In genomic region chr14:36848213-36848612, GRCh38 we compare ENCODE assay signal across 31 cellular contexts.
"Had no signal": no experiment of that assay in that cellular context is flagged by ENCODE, and none has a peak within 500 bp of the region (broad histone marks: within the 10 kb centered on the region; RNA-seq: fewer than 3 reads in every experiment).

No MANE protein-coding gene starts in this region.

- H3K27me3 Mint-ChIP-seq: activated CD4-positive, alpha-beta T cell treated with anti-CD3 and anti-CD28 coated beads, Interleukin-2, amount 10 ng/mL, durations not matched to agents 7 days and 5 days; activated naive CD4-positive, alpha-beta T cell treated with anti-CD3 and anti-CD28 coated beads, Interleukin-2, amount 50 U/mL, for 24 hours; activated naive CD8-positive, alpha-beta T cell treated with anti-CD3 and anti-CD28 coated beads, Interleukin-2, amount 10 ng/mL, durations not matched to agents 7 days and 5 days; activated T-cell treated with anti-CD3 and anti-CD28 coated beads, Interleukin-2, amount 50 U/mL, for 24 hours; central memory CD8-positive, alpha-beta T cell had no signal

- H3K27me3 ChIP-seq: ascending aorta, cardiac muscle cell, MG63 had no signal

- H3K4me1 Mint-ChIP-seq: activated CD4-positive, alpha-beta T cell treated with anti-CD3 and anti-CD28 coated beads, Interleukin-2, amount 10 ng/mL, durations not matched to agents 7 days and 5 days; activated naive CD4-positive, alpha-beta T cell treated with anti-CD3 and anti-CD28 coated beads, Interleukin-2, amount 50 U/mL, for 24 hours; activated naive CD8-positive, alpha-beta T cell treated with anti-CD3 and anti-CD28 coated beads, Interleukin-2, amount 10 ng/mL, durations not matched to agents 7 days and 5 days; central memory CD8-positive, alpha-beta T cell had no signal

- ATAC-seq: activated CD8-positive, alpha-beta T cell treated with anti-CD3 and anti-CD28 coated beads, Interleukin-2, amount 10 ng/mL, durations not matched to agents 7 days and 5 days; Panc1 had no signal

- H3K27ac ChIP-seq: ascending aorta, cardiac muscle cell, WERI-Rb-1 had no signal

- DNase-seq: activated CD4-positive, alpha-beta T cell treated with anti-CD3 and anti-CD28 coated beads, Interleukin-2, amount 10 ng/mL, durations not matched to agents 7 days and 5 days; activated CD4-positive, alpha-beta T cell treated with anti-CD3 and anti-CD28 coated beads, Interleukin-2, amount 50 U/mL, for 48 hours; activated CD8-positive, alpha-beta T cell treated with anti-CD3 and anti-CD28 coated beads, Interleukin-2, amount 10 ng/mL, durations not matched to agents 7 days and 5 days; activated gamma-delta T cell; activated naive CD4-positive, alpha-beta T cell treated with Interleukin-2 at 50 U/mL for 16 hours; activated naive CD8-positive, alpha-beta T cell treated with anti-CD3 and anti-CD28 coated beads, Interleukin-2, amount 10 ng/mL, durations not matched to agents 7 days and 5 days; activated T-cell treated with anti-CD3 and anti-CD28 coated beads, Interleukin-2, amount 50 U/mL, for 24 hours; amygdala; Kasumi-1; MG63; NCI-H1048; NCI-H1105 treated with DMSO at 0.1 percent for 48 hours; NCI-H1436; NCI-H1694; NCI-H1930; NCI-H2081 treated with DMSO at 0.1 percent for 48 hours; NCI-H2171; NCI-H510A; NCI-H526; NCI-H774; SIG-M5; SW 1271; T-helper 1 cell; T1000; WERI-Rb-1 had no signal

- H3K4me3 ChIP-seq: ascending aorta, cardiac muscle cell, MG63 had no signal

- H3K4me1 ChIP-seq: ascending aorta had no signal

- H3K36me3 Mint-ChIP-seq: activated naive CD4-positive, alpha-beta T cell treated with anti-CD3 and anti-CD28 coated beads, Interleukin-2, amount 50 U/mL, for 24 hours; activated naive CD8-positive, alpha-beta T cell treated with anti-CD3 and anti-CD28 coated beads, Interleukin-2, amount 10 ng/mL, durations not matched to agents 7 days and 5 days had no signal

- H3K27ac Mint-ChIP-seq: activated CD4-positive, alpha-beta T cell treated with anti-CD3 and anti-CD28 coated beads, Interleukin-2, amount 10 ng/mL, durations not matched to agents 7 days and 5 days; activated CD8-positive, alpha-beta T cell treated with anti-CD3 and anti-CD28 coated beads, Interleukin-2, amount 10 ng/mL, durations not matched to agents 7 days and 5 days; activated naive CD4-positive, alpha-beta T cell treated with anti-CD3 and anti-CD28 coated beads, Interleukin-2, amount 50 U/mL, for 24 hours; activated naive CD8-positive, alpha-beta T cell treated with anti-CD3 and anti-CD28 coated beads, Interleukin-2, amount 10 ng/mL, durations not matched to agents 7 days and 5 days; activated T-cell treated with anti-CD3 and anti-CD28 coated beads, Interleukin-2, amount 50 U/mL, for 24 hours; activated T-helper 2 cell treated with anti-CD3 and anti-CD28 coated beads, Interferon-gamma antibody, Interleukin-2, Interleukin-4, amounts not matched to agents 10 μg/mL and 5 μg/mL and 100 μg/mL, durations not matched to agents 14 hours and 24 hours and 36 hours had no signal

- H3K9me3 ChIP-seq: ascending aorta, MG63 had no signal

- H3K36me3 ChIP-seq: ascending aorta, cardiac muscle cell, MG63, WERI-Rb-1 had no signal

- H3K4me3 Mint-ChIP-seq: activated CD4-positive, alpha-beta T cell treated with anti-CD3 and anti-CD28 coated beads, Interleukin-2, amount 10 ng/mL, durations not matched to agents 7 days and 5 days; activated CD8-positive, alpha-beta T cell treated with anti-CD3 and anti-CD28 coated beads, Interleukin-2, amount 10 ng/mL, durations not matched to agents 7 days and 5 days; activated naive CD4-positive, alpha-beta T cell treated with anti-CD3 and anti-CD28 coated beads, Interleukin-2, amount 50 U/mL, for 24 hours; activated naive CD8-positive, alpha-beta T cell treated with anti-CD3 and anti-CD28 coated beads, Interleukin-2, amount 10 ng/mL, durations not matched to agents 7 days and 5 days; activated T-cell treated with anti-CD3 and anti-CD28 coated beads, Interleukin-2, amount 50 U/mL, for 24 hours; central memory CD8-positive, alpha-beta T cell had no signal
